Comparison of ENCODE assay signal across 14 cellular contexts in genomic region chr9:12854218-12854617, GRCh38.
"Had no signal": no experiment of that assay in that cellular context is flagged by ENCODE, and none has a peak within 500 bp of the region (broad histone marks: within the 10 kb centered on the region; RNA-seq: fewer than 3 reads in every experiment).

No MANE protein-coding gene starts in this region.

- H3K4me2 ChIP-seq: neural progenitor cell had no signal

- H3K4me3 ChIP-seq: cardiac muscle cell, neural progenitor cell, right atrium auricular region, suprapubic skin, vagina had no signal

- ATAC-seq: effector memory CD8-positive, alpha-beta T cell; naive thymus-derived CD4-positive, alpha-beta T cell; stimulated activated naive CD8-positive, alpha-beta T cell treated with anti-CD3 and anti-CD28 coated beads, Interleukin-15, amount 100 ng/mL, for 72 hours had no signal

- H3K36me3 ChIP-seq: cardiac muscle cell, neural progenitor cell, right atrium auricular region, suprapubic skin, vagina, WERI-Rb-1 had no signal

- H2AFZ ChIP-seq: neural progenitor cell had no signal

- H3K27ac ChIP-seq: cardiac muscle cell, neural progenitor cell, right atrium auricular region, suprapubic skin, vagina, WERI-Rb-1 had no signal

- H3K27me3 ChIP-seq: cardiac muscle cell, neural progenitor cell, right atrium auricular region, suprapubic skin, vagina had no signal

- H3K9me3 ChIP-seq: right atrium auricular region, suprapubic skin, vagina had no signal

- H3K9ac ChIP-seq: neural progenitor cell had no signal

- H3K4me1 ChIP-seq: right atrium auricular region, vagina had no signal

- DNase-seq: activated CD4-positive, alpha-beta T cell treated with anti-CD3 and anti-CD28 coated beads, Interleukin-2, amount 50 U/mL, for 4 hours; activated T-cell treated with anti-CD3 and anti-CD28 coated beads for 4 hours; effector memory CD8-positive, alpha-beta T cell; foreskin melanocyte; mesenchymal stem cell; naive thymus-derived CD4-positive, alpha-beta T cell; stimulated activated naive CD8-positive, alpha-beta T cell treated with anti-CD3 and anti-CD28 coated beads, Interleukin-15, amount 100 ng/mL, for 72 hours; trophoblast cell; WERI-Rb-1 had no signal
